ENCODE assay signal across 9 cellular contexts in genomic region chr4:138405934-138406567, GRCh38.
DNase-seq lines count a peak whose midpoint lies in the region; ATAC-seq, FAIRE-seq and TF ChIP-seq lines count a peak whose summit lies in the region.
"Had no signal": no experiment of that assay in that cellular context is flagged by ENCODE, and none has a peak within 500 bp of the region (broad histone marks: within the 10 kb centered on the region; RNA-seq: fewer than 3 reads in every experiment).

No MANE protein-coding gene starts in this region.

- POLR2A ChIA-PET in RWPE1 (lab: Yijun Ruan, JAX; ENCODE audit: low non-redundant PET), result no interaction called here
- POLR2A ChIA-PET in activated CD4-positive, alpha-beta memory T cell treated with anti-CD3 and anti-CD28 coated beads for 36 hours (lab: Charles Lee), result no interaction called here

- ATAC-seq in GM19023 (IDR thresholded peaks at IDR 0.05; ENCODE audit: unreplicated experiment) (peak; percentile 47), HG03039 (IDR thresholded peaks at IDR 0.05; ENCODE audit: unreplicated experiment) (peak; percentile 55)

- CTCF ChIA-PET in RWPE1 (lab: Yijun Ruan, JAX), result interaction anchor here (0.7 kb wide), 1 partner anchor 120 kb away, joined by 3 read pairs; no protein-coding TSS in a partner anchor
- CTCF ChIA-PET in activated CD4-positive, alpha-beta memory T cell treated with anti-CD3 and anti-CD28 coated beads for 36 hours (lab: Charles Lee), result no interaction called here

- no peaks in the 10 kb centered on the region for H3K9me3 Mint-ChIP-seq in activated CD4-positive, alpha-beta memory T cell treated with anti-CD3 and anti-CD28 coated beads for 36 hours

- H3K36me3 Mint-ChIP-seq in activated CD4-positive, alpha-beta memory T cell treated with anti-CD3 and anti-CD28 coated beads for 36 hours, result no peaks in the 10 kb centered on the region

- no peak for FAIRE-seq in GM19239 (lab: Jason Lieb, UNC)

- no peak overlapping the region for H3K27ac ChIP-seq in RWPE1

- H3K4me3 Mint-ChIP-seq in activated CD4-positive, alpha-beta memory T cell treated with anti-CD3 and anti-CD28 coated beads for 36 hours, result no peak overlapping the region

- intact Hi-C loops in activated CD4-positive, alpha-beta memory T cell treated with anti-CD3 and anti-CD28 coated beads for 36 hours (cut with micrococcal nuclease), result no loop called here

- no peaks in the 10 kb centered on the region for H3K27me3 Mint-ChIP-seq in activated CD4-positive, alpha-beta memory T cell treated with anti-CD3 and anti-CD28 coated beads for 36 hours

- TF ChIP-seq CTCF in RWPE1 (conservative IDR thresholded peaks at IDR 0.05; ENCODE audit: low read depth), result no peak

- peak; percentile 38 for DNase-seq in RWPE1 (ENCODE audit: low spot score)
- peak; percentile 86 for DNase-seq in renal cortical epithelial cell (ENCODE audit: low read depth)
- no peak for DNase-seq in T-helper 1 cell
- no peak for DNase-seq in activated CD4-positive, alpha-beta memory T cell treated with anti-CD3 and anti-CD28 coated beads for 36 hours
- no peak for DNase-seq in GM19239 (ENCODE audit: insufficient read length, low spot score)
- no peak for DNase-seq in NCI-H510A treated with DMSO at 0.1 percent for 48 hours (lab: John Stamatoyannopoulos, UW)
- DNase-seq: body of pancreas had no signal

- H3K4me1 Mint-ChIP-seq in activated CD4-positive, alpha-beta memory T cell treated with anti-CD3 and anti-CD28 coated beads for 36 hours (ENCODE audit: low read depth), result no peaks in the 10 kb centered on the region

- no peak overlapping the region for H3K27ac Mint-ChIP-seq in activated CD4-positive, alpha-beta memory T cell treated with anti-CD3 and anti-CD28 coated beads for 36 hours

Comparison
In these comparisons a context has a peak if more than half of its experiments do, and no peak if none do; other contexts are left out.
1. DNase-seq: peak in RWPE1 (single experiment) and renal cortical epithelial cell (single experiment); none in T-helper 1 cell (0 of 5), activated CD4-positive, alpha-beta memory T cell treated with anti-CD3 and anti-CD28 coated beads for 36 hours (single experiment), GM19239 (single experiment) and NCI-H510A treated with DMSO at 0.1 percent for 48 hours (single experiment).